Comparison of ENCODE assay signal across 8 cellular contexts in genomic region chr13:52450793-52451116, GRCh38. TPM values are rescaled to one million over a fixed set of nuclear protein-coding genes. Genes with fewer than 3 reads are reported as not detected.
DNase-seq lines count a peak whose midpoint lies in the region; ATAC-seq, FAIRE-seq and TF ChIP-seq lines count a peak whose summit lies in the region.

No MANE protein-coding gene starts in this region.

- peak overlapping the region; percentile 50 for H3K4me2 ChIP-seq in Loucy (ENCODE audit: low read depth, low read length, poor library complexity, severe bottlenecking)
- H3K4me2 ChIP-seq in neural cell (ENCODE audit: low read length), result peak overlapping the region; percentile 54

- H3K27ac ChIP-seq in dorsolateral prefrontal cortex (peak overlapping the region in 54 of 59 donors; percentile 51 to 97 (median 90)), neural cell (ENCODE audit: low read length) (peak overlapping the region; percentile 69)

- DNase-seq in BE2C, result no peak
- DNase-seq in dorsolateral prefrontal cortex, result no peak
- no peak for DNase-seq in stimulated activated CD4-positive, alpha-beta T cell treated with anti-CD3 and anti-CD28 coated beads, Interleukin-15, amount 100 ng/mL, for 24 hours
- no peak for DNase-seq in H54 (ENCODE audit: insufficient read length, low spot score)

- H3F3A ChIP-seq in Loucy (ENCODE audit: low read depth) (no peaks in the 10 kb centered on the region; the same call in 1 of the 2 replicates), neural cell (ENCODE audit: insufficient read depth, low read length, poor library complexity, severe bottlenecking) (no peaks in the 10 kb centered on the region)

- intact Hi-C loops in dorsolateral prefrontal cortex (cut with DNase I), result loop anchor here (2.0 to 10.0 kb wide), 4 partner anchors 108 to 438 kb away; partner anchors contain the start of genes ALG11 (in 2 of the 2) and ATP7B (in 2 of the 2)

- H3K4me3 ChIP-seq in BE2C (ENCODE audit: low read depth, low read length) (peak overlapping the region; percentile 35), Loucy (ENCODE audit: low read length, poor library complexity, severe bottlenecking) (peak overlapping the region; percentile 60), dorsolateral prefrontal cortex (peak overlapping the region; percentile 63 to 96 (median 82)), neural cell (ENCODE audit: low read length) (peak overlapping the region; percentile 97)

- ATAC-seq in HG03571 (IDR thresholded peaks at IDR 0.05; ENCODE audit: unreplicated experiment) (no peak), HG02885 (IDR thresholded peaks at IDR 0.05; ENCODE audit: poor library complexity, unreplicated experiment) (no peak)

- TF ChIP-seq CTCF in BE2C (IDR thresholded peaks at IDR 0.05; ENCODE audit: low read depth, low read length) (no peak), Loucy (conservative IDR thresholded peaks at IDR 0.05; ENCODE audit: low read length) (no peak; the same call in 1 of the 2 replicates), dorsolateral prefrontal cortex (IDR thresholded peaks at IDR 0.05 in 54 of 56, conservative IDR thresholded peaks at IDR 0.05 in 2 of 56; ENCODE audit: low read depth in 1 of 56, partially characterized antibody in 56 of 56) (peak in 25 of 56 donors; percentile 3 to 59 (median 36)), neural cell (IDR thresholded peaks at IDR 0.05; ENCODE audit: poor library complexity, severe bottlenecking) (no peak)

- FAIRE-seq in H54 (lab: Jason Lieb, UNC), result no peak

- H3K9me2 ChIP-seq in Loucy (replicated peaks; ENCODE audit: low read depth, low read length) (no peaks in the 10 kb centered on the region), neural cell (ENCODE audit: insufficient read depth, low read length) (no peaks in the 10 kb centered on the region)

- H4K20me1 ChIP-seq in Loucy (ENCODE audit: insufficient read depth, low read length, poor library complexity, severe bottlenecking), result peaks cover 27% of the 10 kb centered on the region
- no peaks in the 10 kb centered on the region for H4K20me1 ChIP-seq in neural cell (ENCODE audit: insufficient read depth)

- H3K9ac ChIP-seq in Loucy (ENCODE audit: low read depth, low read length, poor library complexity, severe bottlenecking) (no peak overlapping the region), neural cell (ENCODE audit: low read length) (peak overlapping the region; percentile 84)

- H3K79me2 ChIP-seq in Loucy (ENCODE audit: insufficient read depth, low read length) (peaks cover 66% of the 10 kb centered on the region), neural cell (replicated peaks; ENCODE audit: insufficient read depth, low read length) (peaks cover 33% of the 10 kb centered on the region)

- H3K4me1 ChIP-seq in BE2C, result no peaks in the 10 kb centered on the region
- peaks cover 40% of the 10 kb centered on the region for H3K4me1 ChIP-seq in Loucy (ENCODE audit: insufficient read depth, low read length, poor library complexity, severe bottlenecking)

- H3K27me3 ChIP-seq in BE2C (no peaks in the 10 kb centered on the region), Loucy (ENCODE audit: insufficient read depth, low read length, poor library complexity, severe bottlenecking) (no peaks in the 10 kb centered on the region), dorsolateral prefrontal cortex (no peaks in the 10 kb centered on the region), neural cell (ENCODE audit: insufficient read depth, low read depth, low read length) (no peaks in the 10 kb centered on the region)

- TF ChIP-seq EP300 in neural cell (conservative IDR thresholded peaks at IDR 0.05; ENCODE audit: poor library complexity, severe bottlenecking), result no peak

- no peak for TF ChIP-seq POLR2A in H54 (IDR thresholded peaks at IDR 0.05; ENCODE audit: low read depth, low read length)

- H2AFZ ChIP-seq in Loucy (ENCODE audit: low read length) (0 out of 2 replicates have a peak overlapping the region, but pooled peaks have one; percentile 69), neural cell (ENCODE audit: low read depth, low read length) (peak overlapping the region; percentile 80)

- H3K9me3 ChIP-seq in BE2C, result no peaks in the 10 kb centered on the region
- no peaks in the 10 kb centered on the region for H3K9me3 ChIP-seq in Loucy (ENCODE audit: insufficient read depth, low read depth, low read length)
- no peaks in the 10 kb centered on the region for H3K9me3 ChIP-seq in neural cell (ENCODE audit: low read length)

- H3K36me3 ChIP-seq in BE2C (peaks cover 2% of the 10 kb centered on the region), Loucy (ENCODE audit: insufficient read depth, low read length) (no peaks in the 10 kb centered on the region), neural cell (ENCODE audit: insufficient read depth, low read length) (no peaks in the 10 kb centered on the region)

- no peak for TF ChIP-seq RAD21 in neural cell (conservative IDR thresholded peaks at IDR 0.05)

TF ChIP-seq in neural cell, 6 proteins besides CTCF, POLR2A, EP300 and RAD21:
- TF ChIP-seq SMC3 (conservative IDR thresholded peaks at IDR 0.05; ENCODE audit: poor library complexity) (no peak), POLR2AphosphoS5 (IDR thresholded peaks at IDR 0.05) (no peak), REST (IDR thresholded peaks at IDR 0.05; ENCODE audit: borderline replicate concordance) (no peak), TAF1 (IDR thresholded peaks at IDR 0.05; ENCODE audit: low read depth) (no peak), EZH2 (IDR thresholded peaks at IDR 0.05; ENCODE audit: borderline replicate concordance, insufficient read depth, low read length, poor library complexity, severe bottlenecking) (no peak), MXI1 (conservative IDR thresholded peaks at IDR 0.05; ENCODE audit: poor library complexity, severe bottlenecking) (no peak)

RNA-seq across cellular contexts. Expression of gene VPS36, which starts 0.3 kb away (rescaled TPM):
- polyA plus RNA-seq in BE2C (2012; ENCODE audit: insufficient read depth, insufficient read length, low read depth), result 22.3 TPM
- 10 to 100 TPM; 34.5 to 82.0 (median 58.9) TPM for total RNA-seq in dorsolateral prefrontal cortex
- polyA plus RNA-seq in neural cell, result 85.4 and 92.6 TPM in 2 replicates
- 78.2 and 100 TPM in 2 replicates for polyA minus RNA-seq in neural cell

RNA-seq across cellular contexts. Expression of gene CKAP2, which starts 4.5 kb away (rescaled TPM):
- polyA plus RNA-seq in BE2C (2012; ENCODE audit: insufficient read depth, insufficient read length, low read depth), result 30.4 TPM
- 10 to 100 TPM in 115 of 120 experiments, 1 to 10 TPM in 5; 9.0 to 26.3 (median 15.7) TPM for total RNA-seq in dorsolateral prefrontal cortex
- 15.9 and 19.1 TPM in 2 replicates for polyA plus RNA-seq in neural cell
- polyA minus RNA-seq in neural cell, result 22.6 and 26.9 TPM in 2 replicates

RNA-seq across cellular contexts. Expression of gene THSD1, which starts 44.8 kb away (rescaled TPM):
- 0.74 TPM for polyA plus RNA-seq in BE2C (2012; ENCODE audit: insufficient read depth, insufficient read length, low read depth)
- 10 to 100 TPM in 26 of 120 experiments, 1 to 10 TPM in 94; 2.5 to 22.3 (median 7.9) TPM for total RNA-seq in dorsolateral prefrontal cortex
- 2.3 and 3.8 TPM in 2 replicates for polyA plus RNA-seq in neural cell
- 4.6 and 5.0 TPM in 2 replicates for polyA minus RNA-seq in neural cell

Comparison
In these comparisons a context has a peak if more than half of its experiments do, and no peak if none do; other contexts are left out.
1. H3K4me3 ChIP-seq: peak in every context shown above with its lines; median percentile 97 in neural cell; 82 in dorsolateral prefrontal cortex; 60 in Loucy; 35 in BE2C.